8 cellular contexts compared by ENCODE assay signal in the genomic region with DNA sequence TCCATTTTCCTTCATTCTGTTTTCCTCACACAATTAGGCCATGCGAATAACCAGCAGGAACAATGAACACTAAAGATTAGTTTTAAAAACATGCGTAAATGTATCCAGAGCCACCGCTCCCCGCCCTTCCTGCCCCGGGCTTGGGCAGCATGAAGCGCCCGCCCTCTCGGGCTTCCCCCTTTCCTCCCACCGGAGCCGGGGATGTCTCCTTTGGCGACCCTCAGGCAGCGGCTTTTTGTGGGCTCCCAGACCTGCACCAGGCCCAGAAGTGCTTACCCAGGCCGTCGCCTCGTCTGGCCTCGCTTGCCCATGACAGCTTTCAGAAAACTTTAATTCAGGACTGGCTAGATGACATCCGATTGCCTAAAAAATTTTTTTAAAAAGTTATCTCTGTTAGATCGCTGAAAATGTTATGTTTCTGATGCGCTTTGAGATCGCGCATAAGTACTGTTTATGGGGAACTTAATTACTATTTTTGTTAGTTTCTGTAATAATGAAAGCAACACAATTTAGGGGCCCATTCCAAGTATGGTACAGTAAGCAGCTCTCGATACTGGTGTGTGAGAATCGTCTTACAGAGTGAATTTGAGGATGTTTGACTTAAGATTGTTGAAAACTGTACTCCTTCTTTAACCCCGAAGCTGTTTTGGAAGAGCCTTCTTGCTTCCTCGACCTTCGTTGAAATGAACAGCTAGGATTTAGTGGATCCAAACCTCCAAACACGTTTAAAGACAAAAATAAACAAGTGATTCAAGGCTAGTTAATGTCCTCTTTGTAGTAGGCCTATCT. TPM values are rescaled to one million over a fixed set of nuclear protein-coding genes. Genes with fewer than 3 reads are reported as not detected.
DNase-seq lines count a peak whose midpoint lies in the region; ATAC-seq and TF ChIP-seq lines count a peak whose summit lies in the region.

No MANE protein-coding gene starts in this region.

- H3K4me3 ChIP-seq in SU-DHL-6 (ENCODE audit: insufficient read depth, low read length, poor library complexity, severe bottlenecking) (peak overlapping the region; percentile 42), dorsolateral prefrontal cortex (peak overlapping the region; percentile 53 to 87 (median 70)), thoracic aorta (peak overlapping the region; percentile 83)

- ATAC-seq in GM19467 (IDR thresholded peaks at IDR 0.05; ENCODE audit: unreplicated experiment) (peak; percentile 16), HG03571 (IDR thresholded peaks at IDR 0.05; ENCODE audit: unreplicated experiment) (peak; percentile 19), thoracic aorta (ENCODE audit: insufficient number of reproducible peaks, low FRiP score, low read depth) (peak; percentile 2)

- intact Hi-C loops in dorsolateral prefrontal cortex (cut with DNase I), result no loop called here

- H3F3A ChIP-seq in SU-DHL-6 (ENCODE audit: insufficient read depth), result no peaks in the 10 kb centered on the region

- no peaks in the 10 kb centered on the region for H3K27me3 ChIP-seq in SU-DHL-6 (ENCODE audit: low read length)
- H3K27me3 ChIP-seq in dorsolateral prefrontal cortex, result peaks cover 0 to 22% (median 0%) of the 10 kb centered on the region in 45 donors
- no peaks in the 10 kb centered on the region for H3K27me3 ChIP-seq in thoracic aorta (replicated peaks; ENCODE audit: insufficient read depth)

- no peak for TF ChIP-seq CTCF in SU-DHL-6 (IDR thresholded peaks at IDR 0.05; ENCODE audit: insufficient read depth, low read length, poor library complexity, severe bottlenecking)
- no peak for TF ChIP-seq CTCF in dorsolateral prefrontal cortex (IDR thresholded peaks at IDR 0.05 in 54 of 56, conservative IDR thresholded peaks at IDR 0.05 in 2 of 56; ENCODE audit: low read depth in 1 of 56, partially characterized antibody in 56 of 56)
- TF ChIP-seq CTCF in thoracic aorta (IDR thresholded peaks at IDR 0.05), result no peak

- H3K4me2 ChIP-seq in SU-DHL-6 (ENCODE audit: low read depth, low read length, poor library complexity, severe bottlenecking), result peak overlapping the region; percentile 48

- H3K79me2 ChIP-seq in SU-DHL-6 (ENCODE audit: insufficient read depth, low read length), result no peaks in the 10 kb centered on the region

- H3K9me3 ChIP-seq in SU-DHL-6 (ENCODE audit: insufficient read depth, low read length) (no peaks in the 10 kb centered on the region), thoracic aorta (no peaks in the 10 kb centered on the region)

- no peaks in the 10 kb centered on the region for H3K9me2 ChIP-seq in SU-DHL-6 (replicated peaks; ENCODE audit: insufficient read depth, low read length)

- H3K27ac ChIP-seq in SU-DHL-6 (ENCODE audit: low read depth, low read length) (no peak overlapping the region), dorsolateral prefrontal cortex (peak overlapping the region in 57 of 59 donors; percentile 3 to 93 (median 74)), thoracic aorta (peak overlapping the region; percentile 90 to 98)

- peaks cover 19 to 53% of the 10 kb centered on the region in 2 donors for H3K4me1 ChIP-seq in thoracic aorta (ENCODE audit: control insufficient read depth in 1 of 2, low read depth in 2 of 2)

- H3K36me3 ChIP-seq in SU-DHL-6 (ENCODE audit: low read length) (no peaks in the 10 kb centered on the region), thoracic aorta (no peaks in the 10 kb centered on the region)

- H4K20me1 ChIP-seq in SU-DHL-6 (ENCODE audit: low read depth, low read length), result no peaks in the 10 kb centered on the region

- peak overlapping the region; percentile 54 for H2AFZ ChIP-seq in SU-DHL-6 (ENCODE audit: low read depth, low read length, severe bottlenecking)

- 0 out of 2 replicates have a peak overlapping the region, but pooled peaks have one; percentile 40 for H3K9ac ChIP-seq in SU-DHL-6 (ENCODE audit: low read length)

- DNase-seq in EL (peak; percentile 55), dorsolateral prefrontal cortex (peak in 3 of 10 donors; percentile 6 to 47 (median 42)), lung microvascular endothelial cell (ENCODE audit: low read depth in 2 of 2) (peak; percentile 57 to 61), thoracic aorta (ENCODE audit: low spot score) (no peak), GDM1 (lab: John Stamatoyannopoulos, UW) (no peak)

RNA-seq across cellular contexts. Expression of gene MAP3K20, which starts 1.1 kb away (rescaled TPM):
- total RNA-seq in dorsolateral prefrontal cortex (10 to 100 TPM in 116 of 120 experiments, 1 to 10 TPM in 4; 9.4 to 38.2 (median 15.2) TPM), lung microvascular endothelial cell (17.9 and 19.2 TPM in 2 replicates), thoracic aorta (10 to 100 TPM; 45.9 to 79.6 TPM)

Comparison
In these comparisons a context has a peak if more than half of its experiments do, and no peak if none do; other contexts are left out.
1. DNase-seq: peak in EL (single experiment) and lung microvascular endothelial cell (2 of 2); none in thoracic aorta (single experiment) and GDM1 (single experiment).
2. Peak in every context shown above with its lines, with median percentiles within 50 percentile points of each other: ATAC-seq and H3K4me3 ChIP-seq.